In genomic region chr20:36050436-36051317, GRCh38 we compare ENCODE assay signal across 8 cellular contexts.
A peak's percentile ranks its signal among the peaks of the same experiment; 100 is the strongest.
DNase-seq lines count a peak whose midpoint lies in the region; ATAC-seq and TF ChIP-seq lines count a peak whose summit lies in the region.

No MANE protein-coding gene starts in this region.

- no peaks in the 10 kb centered on the region for H3K36me3 ChIP-seq in uterus

- no peak for TF ChIP-seq CTCF in uterus (IDR thresholded peaks at IDR 0.05)

- H3K27ac ChIP-seq in uterus, result peak overlapping the region; percentile 90 to 91

- intact Hi-C loops in uterus (cut with DNase I; ENCODE audit: low total_unique reads), result no loop called here

- DNase-seq in NCI-H1694 treated with DMSO at 0.1 percent for 48 hours (lab: John Stamatoyannopoulos, UW) (peak; percentile 66), T-helper 2 cell (peak; percentile 53 to 94 (median 77)), anterior cingulate cortex (lab: John Stamatoyannopoulos, UW) (peak; percentile 28 to 93 (median 85)), hepatic stellate cell (ENCODE audit: low spot score) (peak; percentile 86), putamen (ENCODE audit: low spot score) (peak; percentile 90), uterus (peak; percentile 89 to 90)

- peak; percentile 80 for ATAC-seq in HG02884 (IDR thresholded peaks at IDR 0.05; ENCODE audit: unreplicated experiment)

- H3K4me3 ChIP-seq in uterus, result peak overlapping the region; percentile 82 to 86

- TF ChIP-seq POLR2A in GM15510 (IDR thresholded peaks at IDR 0.05; ENCODE audit: borderline replicate concordance, extremely low read depth, insufficient read length), result peak; percentile 99
- TF ChIP-seq POLR2A in uterus (IDR thresholded peaks at IDR 0.05), result peak; percentile 85 to 93

- no peaks in the 10 kb centered on the region for H3K9me3 ChIP-seq in uterus

- H3K27me3 ChIP-seq in uterus, result no peaks in the 10 kb centered on the region

- H3K4me1 ChIP-seq in uterus, result no peaks in the 10 kb centered on the region

Comparison
In these comparisons a context has a peak if more than half of its experiments do, and no peak if none do; other contexts are left out.
1. Peak in every context shown above with its lines: DNase-seq, ATAC-seq, H3K4me3 ChIP-seq and H3K27ac ChIP-seq.